Comparison of ENCODE assay signal across 28 cellular contexts in genomic region chr13:20331419-20331818, GRCh38.
DNase-seq lines count a peak whose midpoint lies in the region; ATAC-seq and TF ChIP-seq lines count a peak whose summit lies in the region.
"Had no signal": no experiment of that assay in that cellular context is flagged by ENCODE, and none has a peak within 500 bp of the region (broad histone marks: within the 10 kb centered on the region; RNA-seq: fewer than 3 reads in every experiment).

No MANE protein-coding gene starts in this region.

- WGBS in endodermal cell (ENCODE audit: insufficient coverage in 1 of 2, insufficient read length in 1 of 2), 2 experiments: 80 to 85% methylated on average over 2 of the region's 2 CpGs

- no peak overlapping the region for H3K4me3 Mint-ChIP-seq in endodermal cell
- no peak overlapping the region for H3K4me3 Mint-ChIP-seq in type B pancreatic cell
- H3K4me3 Mint-ChIP-seq in naive thymus-derived CD4-positive, alpha-beta T cell: no peak overlapping the region
- H3K4me3 Mint-ChIP-seq: CD14-positive monocyte; CD8-positive, alpha-beta memory T cell; IgD-negative memory B cell had no signal

- no peaks in the 10 kb centered on the region for H3K9me3 ChIP-seq in PC-3 (ENCODE audit: low read length)
- H3K9me3 ChIP-seq in endodermal cell (ENCODE audit: control insufficient read depth, low read length): no peaks in the 10 kb centered on the region
- H3K9me3 ChIP-seq in naive thymus-derived CD4-positive, alpha-beta T cell (ENCODE audit: control insufficient read depth in 2 of 3, low read length in 3 of 3): no peaks in the 10 kb centered on the region
- H3K9me3 ChIP-seq: BE2C had no signal

- H3K27ac ChIP-seq in PC-3 (ENCODE audit: low read length): no peak overlapping the region
- no peak overlapping the region for H3K27ac ChIP-seq in endodermal cell (ENCODE audit: low read depth, low read length)
- no peak overlapping the region for H3K27ac ChIP-seq in naive thymus-derived CD4-positive, alpha-beta T cell (ENCODE audit: low read depth, low read length)
- H3K27ac ChIP-seq: 22Rv1, GM23248, KMS-11 had no signal

- H3K27ac Mint-ChIP-seq in endodermal cell: no peak overlapping the region
- no peak overlapping the region for H3K27ac Mint-ChIP-seq in type B pancreatic cell
- no peak overlapping the region for H3K27ac Mint-ChIP-seq in naive thymus-derived CD4-positive, alpha-beta T cell
- H3K27ac Mint-ChIP-seq: CD14-positive monocyte; CD8-positive, alpha-beta memory T cell; IgD-negative memory B cell had no signal

- no peak overlapping the region for H3K4me3 ChIP-seq in PC-3 (ENCODE audit: low read length)
- H3K4me3 ChIP-seq in endodermal cell (ENCODE audit: low read length): no peak overlapping the region
- H3K4me3 ChIP-seq in naive thymus-derived CD4-positive, alpha-beta T cell (ENCODE audit: low read length): no peak overlapping the region
- H3K4me3 ChIP-seq: GM23248 had no signal

- H3K9me3 Mint-ChIP-seq in endodermal cell (peaks cover 10% of the 10 kb centered on the region), type B pancreatic cell (peaks cover 10% of the 10 kb centered on the region)
- H3K9me3 Mint-ChIP-seq in naive thymus-derived CD4-positive, alpha-beta T cell: peaks cover 0 to 18% (median 13%) of the 10 kb centered on the region in 11 donors

- H3K36me3 Mint-ChIP-seq in endodermal cell (ENCODE audit: low read depth): no peaks in the 10 kb centered on the region
- no peaks in the 10 kb centered on the region for H3K36me3 Mint-ChIP-seq in type B pancreatic cell
- peaks cover 0 to 10% (median 6%) of the 10 kb centered on the region in 5 donors for H3K36me3 Mint-ChIP-seq in naive thymus-derived CD4-positive, alpha-beta T cell
- H3K36me3 Mint-ChIP-seq: IgD-negative memory B cell had no signal

- H3K9ac ChIP-seq in PC-3 (ENCODE audit: low read length) (no peak overlapping the region), endodermal cell (ENCODE audit: extremely low read depth, low read length, poor library complexity, severe bottlenecking) (no peak overlapping the region)
- H3K9ac ChIP-seq: GM23248, KMS-11 had no signal

- CTCF ChIA-PET in PC-3 (lab: Charles Lee): no interaction called here
- CTCF ChIA-PET in naive thymus-derived CD4-positive, alpha-beta T cell (lab: Charles Lee): no interaction called here

- peaks cover 14% of the 10 kb centered on the region for H3K4me1 Mint-ChIP-seq in endodermal cell
- peaks cover 6% of the 10 kb centered on the region for H3K4me1 Mint-ChIP-seq in type B pancreatic cell (ENCODE audit: unreplicated experiment)
- H3K4me1 Mint-ChIP-seq in naive thymus-derived CD4-positive, alpha-beta T cell: no peaks in the 10 kb centered on the region
- H3K4me1 Mint-ChIP-seq: CD8-positive, alpha-beta memory T cell; IgD-negative memory B cell had no signal

- TF ChIP-seq CTCF in PC-3 (conservative IDR thresholded peaks at IDR 0.05; ENCODE audit: low read depth, low read length): peak; percentile 51
- TF ChIP-seq CTCF in endodermal cell (conservative IDR thresholded peaks at IDR 0.05): peak; percentile 53
- peak; percentile 56 for TF ChIP-seq CTCF in type B pancreatic cell (conservative IDR thresholded peaks at IDR 0.05)

- ATAC-seq in PC-3: no peak
- no peak for ATAC-seq in left cardiac atrium
- ATAC-seq in naive thymus-derived CD4-positive, alpha-beta T cell: no peak

- no TSS peak for BruUV-seq in PC-3 (replicated peaks; lab: Mats Ljungman, UMichigan)

- H3K27me3 Mint-ChIP-seq in endodermal cell (ENCODE audit: insufficient read depth) (peaks cover 4% of the 10 kb centered on the region), type B pancreatic cell (peaks cover 5% of the 10 kb centered on the region)
- peaks cover 0 to 24% (median 0%) of the 10 kb centered on the region in 5 donors for H3K27me3 Mint-ChIP-seq in naive thymus-derived CD4-positive, alpha-beta T cell

- no peak overlapping the region for H3K4me2 ChIP-seq in PC-3 (ENCODE audit: low read length)
- H3K4me2 ChIP-seq: KMS-11 had no signal

- H2AFZ ChIP-seq in PC-3 (ENCODE audit: low read length): no peak overlapping the region
- H2AFZ ChIP-seq: GM23248 had no signal

- no peaks in the 10 kb centered on the region for H3K79me2 ChIP-seq in PC-3 (ENCODE audit: low read length)

- H4K20me1 ChIP-seq in PC-3 (ENCODE audit: low read length): no peaks in the 10 kb centered on the region

- DNase-seq in DMS 273 (lab: John Stamatoyannopoulos, UW; ENCODE audit: unreplicated experiment) (peak; percentile 3), DMS 273 treated with DMSO at 0.1 percent for 48 hours (lab: John Stamatoyannopoulos, UW) (no peak), PC-3 (no peak), endodermal cell (no peak), type B pancreatic cell (ENCODE audit: extremely low spot score, unreplicated experiment) (no peak), left cardiac atrium (no peak)
- DNase-seq in effector CD8-positive, alpha-beta T cell (lab: John Stamatoyannopoulos, UW): no peak
- no peak for DNase-seq in naive thymus-derived CD4-positive, alpha-beta T cell
- DNase-seq: ACHN; BE2C; CD8-positive, alpha-beta memory T cell; DMS153; DND-41; GM23248; H7; NCI-H1092; NCI-H1436 treated with DMSO at 0.1 percent for 48 hours; NCI-H187 treated with DMSO at 0.1 percent for 48 hours; NCI-H446 treated with DMSO at 0.1 percent for 48 hours; NCI-H526; NCI-H82; NK-92 treated with Interleukin-12 subunit alpha and Interleukin-12 subunit beta, amount 100 ng/mL, for 24 hours; RPMI8226; SHP77 had no signal

- H3F3A ChIP-seq in PC-3 (ENCODE audit: low read length, unreplicated experiment): no peaks in the 10 kb centered on the region

- H3K36me3 ChIP-seq in PC-3 (ENCODE audit: low read depth, low read length) (no peaks in the 10 kb centered on the region), endodermal cell (ENCODE audit: control insufficient read depth, insufficient read depth, low read length) (no peaks in the 10 kb centered on the region)
- H3K36me3 ChIP-seq in naive thymus-derived CD4-positive, alpha-beta T cell (ENCODE audit: control insufficient read depth in 2 of 3, insufficient read depth in 3 of 3, low read length in 3 of 3): no peaks in the 10 kb centered on the region
- H3K36me3 ChIP-seq: BE2C had no signal

- H3K4me1 ChIP-seq in PC-3 (ENCODE audit: insufficient read depth, low read length) (0 out of 2 replicates have a peak, but pooled peaks cover 4% of the 10 kb centered on the region), endodermal cell (ENCODE audit: control insufficient read depth, insufficient read depth, low read length) (no peaks in the 10 kb centered on the region)
- no peaks in the 10 kb centered on the region for H3K4me1 ChIP-seq in naive thymus-derived CD4-positive, alpha-beta T cell (ENCODE audit: control insufficient read depth in 2 of 2, insufficient read depth in 2 of 2, low read length in 2 of 2)
- H3K4me1 ChIP-seq: BE2C had no signal

- POLR2A ChIA-PET in PC-3 (lab: Charles Lee; ENCODE audit: unreplicated experiment): no interaction called here
- POLR2A ChIA-PET in naive thymus-derived CD4-positive, alpha-beta T cell (lab: Charles Lee): no interaction called here

- H3K27me3 ChIP-seq in PC-3 (ENCODE audit: low read length) (no peaks in the 10 kb centered on the region), endodermal cell (ENCODE audit: control insufficient read depth, insufficient read depth, low read length, poor library complexity, severe bottlenecking) (no peaks in the 10 kb centered on the region)
- H3K27me3 ChIP-seq in naive thymus-derived CD4-positive, alpha-beta T cell (ENCODE audit: control insufficient read depth in 2 of 2, insufficient read depth in 2 of 2, low read length in 2 of 2): no peaks in the 10 kb centered on the region
- H3K27me3 ChIP-seq: BE2C had no signal

- intact Hi-C loops in PC-3 (cut with micrococcal nuclease) (no loop called here), left cardiac atrium (cut with DNase I) (loop anchor here in 1 of 2 donors (10.0 kb wide), 1 partner anchor 123 kb away; no protein-coding TSS in a partner anchor)
- intact Hi-C loops in naive thymus-derived CD4-positive, alpha-beta T cell (cut with micrococcal nuclease): no loop called here

- no peaks in the 10 kb centered on the region for H3K9me2 ChIP-seq in PC-3 (replicated peaks; ENCODE audit: low read length)
